14 cellular contexts compared by ENCODE assay signal in the genomic region with DNA sequence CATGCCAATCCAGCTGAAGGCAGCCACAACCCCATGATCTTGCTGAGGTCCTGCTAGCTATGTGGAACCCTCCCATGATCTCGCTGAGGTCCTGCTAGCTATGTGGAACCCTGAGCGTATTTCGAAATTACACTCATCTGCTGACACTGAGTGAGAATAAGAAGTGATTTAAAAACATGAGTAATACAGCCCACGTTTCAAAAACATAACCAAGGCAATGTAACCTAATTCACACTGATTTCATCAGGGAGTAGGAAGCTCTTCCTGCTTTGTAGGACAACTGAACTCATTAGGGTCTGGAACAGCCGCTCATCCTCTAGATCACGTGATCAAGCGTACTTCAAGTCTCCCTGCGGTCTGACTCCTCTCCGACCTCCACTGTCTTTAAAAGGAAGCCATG.
DNase-seq lines count a peak whose midpoint lies in the region; ATAC-seq and TF ChIP-seq lines count a peak whose summit lies in the region.
"Had no signal": no experiment of that assay in that cellular context is flagged by ENCODE, and none has a peak within 500 bp of the region (broad histone marks: within the 10 kb centered on the region; RNA-seq: fewer than 3 reads in every experiment).

No MANE protein-coding gene starts in this region.

- no peaks in the 10 kb centered on the region for H3K9me3 Mint-ChIP-seq in effector memory CD8-positive, alpha-beta T cell
- H3K9me3 Mint-ChIP-seq: activated CD4-positive, alpha-beta T cell treated with anti-CD3 and anti-CD28 coated beads, Interleukin-2, amount 10 ng/mL, durations not matched to agents 7 days and 5 days; stimulated activated naive B cell treated with anti-CD40 and anti-IgM and Interleukin-4, amounts not matched to agents 10 μg/mL and 1 μg/mL and 100 μg/mL, for 72 hours had no signal

- TF ChIP-seq CTCF in left ventricle myocardium inferior (IDR thresholded peaks at IDR 0.05; ENCODE audit: borderline replicate concordance), result no peak

- DNase-seq in Right ventricle myocardium inferior (ENCODE audit: missing footprints) (no peak), left ventricle myocardium inferior (no peak), amniotic epithelial cell (ENCODE audit: low read depth) (peak; percentile 94), hepatic stellate cell (ENCODE audit: low spot score) (peak; percentile 35), superior temporal gyrus (ENCODE audit: extremely low spot score) (peak; percentile 58), T-helper 1 cell (no peak)
- DNase-seq in effector memory CD8-positive, alpha-beta T cell, result no peak
- DNase-seq: activated CD4-positive, alpha-beta T cell treated with anti-CD3 and anti-CD28 coated beads, Interleukin-2, amount 10 ng/mL, durations not matched to agents 7 days and 5 days; C1 segment of cervical spinal cord; NCI-H1417; SHP77; stimulated activated naive B cell treated with anti-CD40 and anti-IgM and Interleukin-4, amounts not matched to agents 10 μg/mL and 1 μg/mL and 100 μg/mL, for 72 hours had no signal

- H3K4me3 ChIP-seq in left ventricle myocardium inferior, result no peak overlapping the region

- H3K27me3 ChIP-seq in left ventricle myocardium inferior (ENCODE audit: low read depth), result no peaks in the 10 kb centered on the region

- no peaks in the 10 kb centered on the region for H3K4me1 Mint-ChIP-seq in effector memory CD8-positive, alpha-beta T cell (ENCODE audit: low read depth in 2 of 2)

- no peaks in the 10 kb centered on the region for H3K4me1 ChIP-seq in left ventricle myocardium inferior

- no peak overlapping the region for H3K4me3 Mint-ChIP-seq in effector memory CD8-positive, alpha-beta T cell
- H3K4me3 Mint-ChIP-seq: activated CD4-positive, alpha-beta T cell treated with anti-CD3 and anti-CD28 coated beads, Interleukin-2, amount 10 ng/mL, durations not matched to agents 7 days and 5 days; activated naive CD8-positive, alpha-beta T cell; stimulated activated naive B cell treated with anti-CD40 and anti-IgM and Interleukin-4, amounts not matched to agents 10 μg/mL and 1 μg/mL and 100 μg/mL, for 72 hours had no signal

- H3K9me3 ChIP-seq in left ventricle myocardium inferior (replicated peaks), result no peaks in the 10 kb centered on the region

- H3K36me3 ChIP-seq in left ventricle myocardium inferior, result peaks cover 61% of the 10 kb centered on the region

- H3K27me3 Mint-ChIP-seq in effector memory CD8-positive, alpha-beta T cell, result peaks cover 14 to 26% of the 10 kb centered on the region in 2 donors
- H3K27me3 Mint-ChIP-seq: activated naive CD8-positive, alpha-beta T cell had no signal

- peaks cover 4% of the 10 kb centered on the region for H3K36me3 Mint-ChIP-seq in effector memory CD8-positive, alpha-beta T cell (ENCODE audit: insufficient read depth)
- H3K36me3 Mint-ChIP-seq: activated naive CD8-positive, alpha-beta T cell; stimulated activated naive B cell treated with anti-CD40 and anti-IgM and Interleukin-4, amounts not matched to agents 10 μg/mL and 1 μg/mL and 100 μg/mL, for 72 hours had no signal

- intact Hi-C loops in Right ventricle myocardium inferior (cut with DNase I), result no loop called here
- intact Hi-C loops in left ventricle myocardium inferior (cut with micrococcal nuclease), result no loop called here

- peak; percentile 39 for ATAC-seq in Right ventricle myocardium inferior
- no peak for ATAC-seq in GM18868 (IDR thresholded peaks at IDR 0.05; ENCODE audit: unreplicated experiment)
- ATAC-seq in effector memory CD8-positive, alpha-beta T cell (replicated peaks), result no peak
- ATAC-seq: stimulated activated naive B cell treated with anti-CD40 and anti-IgM and Interleukin-4, amounts not matched to agents 10 μg/mL and 1 μg/mL and 100 μg/mL, for 72 hours had no signal

- no peak overlapping the region for H3K27ac Mint-ChIP-seq in effector memory CD8-positive, alpha-beta T cell
- H3K27ac Mint-ChIP-seq: activated CD4-positive, alpha-beta T cell treated with anti-CD3 and anti-CD28 coated beads, Interleukin-2, amount 10 ng/mL, durations not matched to agents 7 days and 5 days; activated naive CD8-positive, alpha-beta T cell; stimulated activated naive B cell treated with anti-CD40 and anti-IgM and Interleukin-4, amounts not matched to agents 10 μg/mL and 1 μg/mL and 100 μg/mL, for 72 hours had no signal

- no peak overlapping the region for H3K27ac ChIP-seq in left ventricle myocardium inferior (replicated peaks)

Comparison
In these comparisons a context has a peak if more than half of its experiments do, and no peak if none do; other contexts are left out.
1. DNase-seq: peak in amniotic epithelial cell (single experiment), hepatic stellate cell (single experiment) and superior temporal gyrus (single experiment); none in Right ventricle myocardium inferior (single experiment), left ventricle myocardium inferior (single experiment), T-helper 1 cell (0 of 5) and effector memory CD8-positive, alpha-beta T cell (0 of 3).